In genomic region chr1:17013598-17014320, GRCh38 we compare ENCODE assay signal across 12 cellular contexts. TPM values are rescaled to one million over a fixed set of nuclear protein-coding genes. Genes with fewer than 3 reads are reported as not detected.
DNase-seq lines count a peak whose midpoint lies in the region; ATAC-seq and TF ChIP-seq lines count a peak whose summit lies in the region.
"Had no signal": no experiment of that assay in that cellular context is flagged by ENCODE, and none has a peak within 500 bp of the region (broad histone marks: within the 10 kb centered on the region; RNA-seq: fewer than 3 reads in every experiment).

No MANE protein-coding gene starts in this region.

- TF ChIP-seq RAD21 in IMR-90 (IDR thresholded peaks at IDR 0.05; ENCODE audit: low read length) = no peak

- peaks cover 7% of the 10 kb centered on the region for H3K36me3 ChIP-seq in IMR-90 (ENCODE audit: control insufficient read depth, insufficient read depth, low read length)
- peaks cover 12% of the 10 kb centered on the region for H3K36me3 ChIP-seq in lower lobe of right lung

- H3K18ac ChIP-seq in IMR-90 (ENCODE audit: low read depth, low read length) = no peak overlapping the region

- peaks cover 10 to 13% of the 10 kb centered on the region in 2 donors for H3K36me3 Mint-ChIP-seq in CD14-positive monocyte

- H2BK20ac ChIP-seq in IMR-90 (ENCODE audit: low read depth, low read length) = no peak overlapping the region

- POLR2A ChIA-PET in IMR-90 (lab: Charles Lee; ENCODE audit: unreplicated experiment) = no interaction called here

- H2BK120ac ChIP-seq in IMR-90 (ENCODE audit: low read depth, low read length) = no peak overlapping the region

- no peak overlapping the region for H3K9ac ChIP-seq in IMR-90 (ENCODE audit: low read depth, low read length)
- H3K9ac ChIP-seq: SK-N-SH had no signal

- H4K5ac ChIP-seq in IMR-90 (ENCODE audit: low read depth, low read length) = no peak overlapping the region

- no peak overlapping the region for H3K14ac ChIP-seq in IMR-90 (replicated peaks; ENCODE audit: low read depth, low read length)

- no peak overlapping the region for H3K56ac ChIP-seq in IMR-90 (ENCODE audit: extremely low read depth, insufficient read depth, low read length)

- peaks cover 7 to 14% of the 10 kb centered on the region in 2 experiments; a peak in 3 of 4 replicates for H3K79me1 ChIP-seq in IMR-90 (ENCODE audit: low read depth in 1 of 2, low read length in 2 of 2)

- in situ Hi-C loops in IMR-90 (cut with MboI; ENCODE audit: low sequenced_read_pairs) = no loop called here

- CTCF ChIA-PET in IMR-90 (lab: Yijun Ruan, JAX) = interaction anchor here (1.3 kb wide), 1 partner anchor 9 kb away, joined by 3 read pairs; no protein-coding TSS in a partner anchor

- peak overlapping the region; percentile 16 for H2AK9ac ChIP-seq in IMR-90 (replicated peaks; ENCODE audit: low read depth, low read length, poor library complexity)

- H3K27me3 ChIP-seq in IMR-90 (ENCODE audit: control insufficient read depth, insufficient read depth, low read length) = no peaks in the 10 kb centered on the region
- H3K27me3 ChIP-seq in lower lobe of right lung (ENCODE audit: low read depth) = no peaks in the 10 kb centered on the region

- peaks cover 4 to 5% (median 5%) of the 10 kb centered on the region in 3 donors for H3K27me3 Mint-ChIP-seq in CD14-positive monocyte (ENCODE audit: low read depth in 3 of 3)
- H3K27me3 Mint-ChIP-seq: CD8-positive, alpha-beta memory T cell had no signal

- H3K4me2 ChIP-seq in IMR-90 (ENCODE audit: low read depth, low read length) = no peak overlapping the region
- H3K4me2 ChIP-seq: SK-N-SH had no signal

- H2BK15ac ChIP-seq in IMR-90 (ENCODE audit: low read depth, low read length) = no peak overlapping the region

- H2AK5ac ChIP-seq in IMR-90 (ENCODE audit: low read depth, low read length) = no peak overlapping the region

- peaks cover 13% of the 10 kb centered on the region; the same call in 1 of the 2 replicates for H4K20me1 ChIP-seq in IMR-90 (ENCODE audit: insufficient read depth, low read length)

- no peak overlapping the region for H4K8ac ChIP-seq in IMR-90 (ENCODE audit: low read depth in 2 of 2, low read length in 2 of 2)

- H3K4ac ChIP-seq in IMR-90 (ENCODE audit: low read depth, low read length) = no peak overlapping the region

- H3K4me1 ChIP-seq in IMR-90 (ENCODE audit: control insufficient read depth, insufficient read depth, low read length) (peaks cover 10% of the 10 kb centered on the region), lower lobe of right lung (peaks cover 37% of the 10 kb centered on the region)

- peak overlapping the region in 2 of 7 donors; percentile 25 to 64 for H3K27ac Mint-ChIP-seq in CD14-positive monocyte
- H3K27ac Mint-ChIP-seq: CD8-positive, alpha-beta memory T cell had no signal

- no peaks in the 10 kb centered on the region for H3K9me3 ChIP-seq in IMR-90 (ENCODE audit: control insufficient read depth, insufficient read depth, low read length)
- no peaks in the 10 kb centered on the region for H3K9me3 ChIP-seq in lower lobe of right lung
- H3K9me3 ChIP-seq: SK-N-SH had no signal

- DNase-seq in CD14-positive monocyte (ENCODE audit: low spot score) (peak; percentile 57), IMR-90 (no peak), SKM-1 treated with dmso at 0.1 percent for 144 hours (lab: John Stamatoyannopoulos, UW; ENCODE audit: unreplicated experiment) (peak; percentile 93), lower lobe of right lung (peak; percentile 73), NCI-H1417 (lab: John Stamatoyannopoulos, UW) (no peak), NCI-H82 treated with DMSO at 0.1 percent for 48 hours (lab: John Stamatoyannopoulos, UW; ENCODE audit: unreplicated experiment) (no peak), Right ventricle myocardium inferior (ENCODE audit: missing footprints) (no peak), DMS53 (lab: John Stamatoyannopoulos, UW) (no peak)
- DNase-seq: activated naive CD4-positive, alpha-beta T cell treated with anti-CD3 and anti-CD28 coated beads, Interleukin-2, amount 50 U/mL, for 16 hours; NCI-H446 treated with DMSO at 0.1 percent for 48 hours; SK-N-SH had no signal

- H4K91ac ChIP-seq in IMR-90 (ENCODE audit: insufficient read depth, low read depth, low read length) = no peak overlapping the region

- no peak for TF ChIP-seq CTCF in CD14-positive monocyte (IDR thresholded peaks at IDR 0.05)
- no peak for TF ChIP-seq CTCF in IMR-90 (conservative IDR thresholded peaks at IDR 0.05; ENCODE audit: low read depth, low read length)
- no peak for TF ChIP-seq CTCF in lower lobe of right lung (IDR thresholded peaks at IDR 0.05)

- H3K4me1 Mint-ChIP-seq in CD14-positive monocyte = peaks cover 57% of the 10 kb centered on the region

- no TSS peak for BruUV-seq in IMR-90 (replicated peaks; lab: Mats Ljungman, UMichigan)

- dilution Hi-C loops in IMR-90 (cut with HindIII; ENCODE audit: low sequenced_read_pairs, unreplicated experiment) = no loop called here

- TF ChIP-seq POLR2A in IMR-90 (IDR thresholded peaks at IDR 0.05; ENCODE audit: low read depth, low read length) = no peak

- no peak overlapping the region for H3K4me3 ChIP-seq in IMR-90 (ENCODE audit: insufficient read depth, low read depth, low read length)
- H3K4me3 ChIP-seq in lower lobe of right lung = no peak overlapping the region

- intact Hi-C loops in CD14-positive monocyte (cut with micrococcal nuclease) (no loop called here), IMR-90 (cut with micrococcal nuclease) (loop anchor here (2.0 kb wide), 1 partner anchor 63 kb away; no protein-coding TSS in a partner anchor), lower lobe of right lung (cut with DNase I) (no loop called here), Right ventricle myocardium inferior (cut with DNase I) (loop anchor here (5.0 kb wide), 2 partner anchors 39 to 51 kb away; partner anchors contain the start of gene SDHB)

- ATAC-seq in IMR-90 (ENCODE audit: low read depth) = no peak
- peak in 1 of 2 donors; percentile 5 for ATAC-seq in lower lobe of right lung
- no peak for ATAC-seq in Right ventricle myocardium inferior

- H3K9me3 Mint-ChIP-seq in CD14-positive monocyte = peaks cover 0 to 2% (median 0%) of the 10 kb centered on the region in 7 donors
- H3K9me3 Mint-ChIP-seq: CD8-positive, alpha-beta memory T cell had no signal

- 56% methylated on average over 6 of the region's 13 CpGs; no CpG with 5 or more reads in 1 of the 2 experiments for WGBS in IMR-90 (ENCODE audit: extremely low coverage in 2 of 2, insufficient read length in 1 of 2), 2 experiments

- peaks cover 3% of the 10 kb centered on the region; the same call in 1 of the 2 replicates for H3K9me1 ChIP-seq in IMR-90 (ENCODE audit: insufficient read depth, low read length)

- no peak overlapping the region for H3K27ac ChIP-seq in IMR-90 (ENCODE audit: insufficient read depth, low read length)
- no peak overlapping the region for H3K27ac ChIP-seq in lower lobe of right lung

- H2AFZ ChIP-seq in IMR-90 (replicated peaks; ENCODE audit: low read length, poor library complexity) = peak overlapping the region; percentile 51

- no peak overlapping the region for H3K23ac ChIP-seq in IMR-90 (ENCODE audit: low read depth, low read length)

- H3K4me3 Mint-ChIP-seq in CD14-positive monocyte = peak overlapping the region; percentile 16 to 48

- no peak overlapping the region for H2BK5ac ChIP-seq in IMR-90 (ENCODE audit: low read depth, low read length, poor library complexity, severe bottlenecking)

TF ChIP-seq in IMR-90, 13 proteins besides CTCF, POLR2A, EP300 and RAD21 (continues in another document):
- TF ChIP-seq FOS (IDR thresholded peaks at IDR 0.05; ENCODE audit: low read depth, low read length) (no peak), RCOR1 (IDR thresholded peaks at IDR 0.05; ENCODE audit: insufficient replicate concordance, low read length) (no peak), RFX5 (IDR thresholded peaks at IDR 0.05; ENCODE audit: low read depth, low read length) (no peak), MXI1 (IDR thresholded peaks at IDR 0.05; ENCODE audit: borderline replicate concordance, low read depth, low read length) (no peak), NFE2L2 (IDR thresholded peaks at IDR 0.05; ENCODE audit: low read depth, low read length) (no peak), ELK1 (IDR thresholded peaks at IDR 0.05; ENCODE audit: borderline replicate concordance, low read depth, low read length) (no peak), MAZ (IDR thresholded peaks at IDR 0.05; ENCODE audit: borderline replicate concordance, low read depth, low read length) (no peak), SMC3 (IDR thresholded peaks at IDR 0.05; ENCODE audit: low read depth, low read length) (no peak), CEBPB (IDR thresholded peaks at IDR 0.05; ENCODE audit: low read depth, low read length) (no peak)

RNA-seq across cellular contexts. Expression of gene ATP13A2, which starts 2.0 kb away (rescaled TPM):
- polyA plus RNA-seq in CD14-positive monocyte (10 to 100 TPM; 17.6 to 19.5 TPM), IMR-90 (2012; rRNA removed) (18.9 and 19.6 TPM in 2 replicates)
- total RNA-seq in IMR-90 (2012; rRNA removed) (3.9 and 5.7 TPM in 2 replicates), lower lobe of right lung (39.9 TPM), Right ventricle myocardium inferior (16.4 TPM)
- 10.3 and 22.1 TPM in 2 replicates for polyA plus RNA-seq in IMR-90 (2012; cell fraction: cytosol; rRNA removed)
- 17.2 and 49.7 TPM in 2 replicates for polyA plus RNA-seq in IMR-90 (2012; cell fraction: nucleus; rRNA removed; ENCODE audit: low replicate concordance)

RNA-seq across cellular contexts. Expression of gene MFAP2, which starts 33.3 kb away (rescaled TPM):
- polyA plus RNA-seq in CD14-positive monocyte (not detected), IMR-90 (2012; rRNA removed) (13.9 and 14.6 TPM in 2 replicates)
- total RNA-seq in IMR-90 (2012; rRNA removed) (2.5 and 3.9 TPM in 2 replicates), lower lobe of right lung (11.9 TPM), Right ventricle myocardium inferior (4.8 TPM)
- 14.5 and 21.7 TPM in 2 replicates for polyA plus RNA-seq in IMR-90 (2012; cell fraction: cytosol; rRNA removed)
- 17.6 and 36.8 TPM in 2 replicates for polyA plus RNA-seq in IMR-90 (2012; cell fraction: nucleus; rRNA removed; ENCODE audit: low replicate concordance)
- total RNA-seq: CD8-positive, alpha-beta memory T cell had no signal

RNA-seq across cellular contexts. Expression of gene SDHB, which starts 40.1 kb away (rescaled TPM):
- 100 to 1,000 TPM; 241 to 275 TPM for polyA plus RNA-seq in CD14-positive monocyte
- total RNA-seq in IMR-90 (2012; rRNA removed) = 143 and 206 TPM in 2 replicates
- 122 and 125 TPM in 2 replicates for polyA plus RNA-seq in IMR-90 (2012; rRNA removed)
- 81.1 and 183 TPM in 2 replicates for polyA plus RNA-seq in IMR-90 (2012; cell fraction: cytosol; rRNA removed)
- polyA plus RNA-seq in IMR-90 (2012; cell fraction: nucleus; rRNA removed; ENCODE audit: low replicate concordance) = 21.4 and 51.0 TPM in 2 replicates
- 79.8 TPM for total RNA-seq in lower lobe of right lung
- 433 TPM for total RNA-seq in Right ventricle myocardium inferior

Comparison
In these comparisons a context has a peak if more than half of its experiments do, and no peak if none do; other contexts are left out.
1. DNase-seq: peak in CD14-positive monocyte (single experiment), SKM-1 treated with dmso at 0.1 percent for 144 hours (single experiment) and lower lobe of right lung (single experiment); none in IMR-90 (single experiment), NCI-H1417 (0 of 3), NCI-H82 treated with DMSO at 0.1 percent for 48 hours (single experiment), Right ventricle myocardium inferior (single experiment) and DMS53 (single experiment).
2. intact Hi-C loops: an anchor here in IMR-90 (2.0 kb wide) and Right ventricle myocardium inferior (5.0 kb wide); none called in CD14-positive monocyte and lower lobe of right lung.